1 cellular context compared by ENCODE assay signal in genomic region chr7:151039850-151040548, GRCh38.
TF ChIP-seq lines count a peak whose summit lies in the region.

No MANE protein-coding gene starts in this region.

TF ChIP-seq in HCT116, 20 proteins besides CTCF, POLR2A, EP300 and RAD21:
- no peak for TF ChIP-seq EZH2 (IDR thresholded peaks at IDR 0.05)
- no peak for TF ChIP-seq TCF7L2 (IDR thresholded peaks at IDR 0.05; ENCODE audit: borderline replicate concordance, extremely low read depth, insufficient read depth, insufficient read length)
- TF ChIP-seq CBX3 (IDR thresholded peaks at IDR 0.05; ENCODE audit: low read depth) = no peak
- no peak for TF ChIP-seq ATF3 (IDR thresholded peaks at IDR 0.05)
- TF ChIP-seq EZH2phosphoT487 (IDR thresholded peaks at IDR 0.05; ENCODE audit: borderline replicate concordance) = no peak
- TF ChIP-seq FOSL1 (IDR thresholded peaks at IDR 0.05; ENCODE audit: low read depth) = no peak
- no peak for TF ChIP-seq CEBPB (IDR thresholded peaks at IDR 0.05; ENCODE audit: low read depth)
- TF ChIP-seq ZFX (IDR thresholded peaks at IDR 0.05) = no peak
- TF ChIP-seq YY1 (IDR thresholded peaks at IDR 0.05; ENCODE audit: extremely low read depth, insufficient replicate concordance, low read depth, low read length) = no peak
- no peak for TF ChIP-seq ZNF274 (IDR thresholded peaks at IDR 0.05; ENCODE audit: low read depth, low read length)
- TF ChIP-seq EGR1 (IDR thresholded peaks at IDR 0.05; ENCODE audit: low read depth) = no peak
- no peak for TF ChIP-seq JUND (IDR thresholded peaks at IDR 0.05)
- no peak for TF ChIP-seq SP1 (IDR thresholded peaks at IDR 0.05; ENCODE audit: low read depth)
- TF ChIP-seq MAX (IDR thresholded peaks at IDR 0.05) = no peak
- TF ChIP-seq POLR2AphosphoS5 (IDR thresholded peaks at IDR 0.05; ENCODE audit: low read depth, low read length) = no peak
- TF ChIP-seq, protein P1, sequence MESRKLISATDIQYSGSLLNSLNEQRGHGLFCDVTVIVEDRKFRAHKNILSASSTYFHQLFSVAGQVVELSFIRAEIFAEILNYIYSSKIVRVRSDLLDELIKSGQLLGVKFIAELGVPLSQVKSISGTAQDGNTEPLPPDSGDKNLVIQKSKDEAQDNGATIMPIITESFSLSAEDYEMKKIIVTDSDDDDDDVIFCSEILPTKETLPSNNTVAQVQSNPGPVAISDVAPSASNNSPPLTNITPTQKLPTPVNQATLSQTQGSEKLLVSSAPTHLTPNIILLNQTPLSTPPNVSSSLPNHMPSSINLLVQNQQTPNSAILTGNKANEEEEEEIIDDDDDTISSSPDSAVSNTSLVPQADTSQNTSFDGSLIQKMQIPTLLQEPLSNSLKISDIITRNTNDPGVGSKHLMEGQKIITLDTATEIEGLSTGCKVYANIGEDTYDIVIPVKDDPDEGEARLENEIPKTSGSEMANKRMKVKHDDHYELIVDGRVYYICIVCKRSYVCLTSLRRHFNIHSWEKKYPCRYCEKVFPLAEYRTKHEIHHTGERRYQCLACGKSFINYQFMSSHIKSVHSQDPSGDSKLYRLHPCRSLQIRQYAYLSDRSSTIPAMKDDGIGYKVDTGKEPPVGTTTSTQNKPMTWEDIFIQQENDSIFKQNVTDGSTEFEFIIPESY (IDR thresholded peaks at IDR 0.05; ENCODE audit: extremely low read depth, insufficient replicate concordance, low read length) = no peak
- TF ChIP-seq, protein P2, sequence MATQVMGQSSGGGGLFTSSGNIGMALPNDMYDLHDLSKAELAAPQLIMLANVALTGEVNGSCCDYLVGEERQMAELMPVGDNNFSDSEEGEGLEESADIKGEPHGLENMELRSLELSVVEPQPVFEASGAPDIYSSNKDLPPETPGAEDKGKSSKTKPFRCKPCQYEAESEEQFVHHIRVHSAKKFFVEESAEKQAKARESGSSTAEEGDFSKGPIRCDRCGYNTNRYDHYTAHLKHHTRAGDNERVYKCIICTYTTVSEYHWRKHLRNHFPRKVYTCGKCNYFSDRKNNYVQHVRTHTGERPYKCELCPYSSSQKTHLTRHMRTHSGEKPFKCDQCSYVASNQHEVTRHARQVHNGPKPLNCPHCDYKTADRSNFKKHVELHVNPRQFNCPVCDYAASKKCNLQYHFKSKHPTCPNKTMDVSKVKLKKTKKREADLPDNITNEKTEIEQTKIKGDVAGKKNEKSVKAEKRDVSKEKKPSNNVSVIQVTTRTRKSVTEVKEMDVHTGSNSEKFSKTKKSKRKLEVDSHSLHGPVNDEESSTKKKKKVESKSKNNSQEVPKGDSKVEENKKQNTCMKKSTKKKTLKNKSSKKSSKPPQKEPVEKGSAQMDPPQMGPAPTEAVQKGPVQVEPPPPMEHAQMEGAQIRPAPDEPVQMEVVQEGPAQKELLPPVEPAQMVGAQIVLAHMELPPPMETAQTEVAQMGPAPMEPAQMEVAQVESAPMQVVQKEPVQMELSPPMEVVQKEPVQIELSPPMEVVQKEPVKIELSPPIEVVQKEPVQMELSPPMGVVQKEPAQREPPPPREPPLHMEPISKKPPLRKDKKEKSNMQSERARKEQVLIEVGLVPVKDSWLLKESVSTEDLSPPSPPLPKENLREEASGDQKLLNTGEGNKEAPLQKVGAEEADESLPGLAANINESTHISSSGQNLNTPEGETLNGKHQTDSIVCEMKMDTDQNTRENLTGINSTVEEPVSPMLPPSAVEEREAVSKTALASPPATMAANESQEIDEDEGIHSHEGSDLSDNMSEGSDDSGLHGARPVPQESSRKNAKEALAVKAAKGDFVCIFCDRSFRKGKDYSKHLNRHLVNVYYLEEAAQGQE (IDR thresholded peaks at IDR 0.05; ENCODE audit: low read depth) = no peak
